Comparison of ENCODE assay signal across 8 cellular contexts in the genomic region with DNA sequence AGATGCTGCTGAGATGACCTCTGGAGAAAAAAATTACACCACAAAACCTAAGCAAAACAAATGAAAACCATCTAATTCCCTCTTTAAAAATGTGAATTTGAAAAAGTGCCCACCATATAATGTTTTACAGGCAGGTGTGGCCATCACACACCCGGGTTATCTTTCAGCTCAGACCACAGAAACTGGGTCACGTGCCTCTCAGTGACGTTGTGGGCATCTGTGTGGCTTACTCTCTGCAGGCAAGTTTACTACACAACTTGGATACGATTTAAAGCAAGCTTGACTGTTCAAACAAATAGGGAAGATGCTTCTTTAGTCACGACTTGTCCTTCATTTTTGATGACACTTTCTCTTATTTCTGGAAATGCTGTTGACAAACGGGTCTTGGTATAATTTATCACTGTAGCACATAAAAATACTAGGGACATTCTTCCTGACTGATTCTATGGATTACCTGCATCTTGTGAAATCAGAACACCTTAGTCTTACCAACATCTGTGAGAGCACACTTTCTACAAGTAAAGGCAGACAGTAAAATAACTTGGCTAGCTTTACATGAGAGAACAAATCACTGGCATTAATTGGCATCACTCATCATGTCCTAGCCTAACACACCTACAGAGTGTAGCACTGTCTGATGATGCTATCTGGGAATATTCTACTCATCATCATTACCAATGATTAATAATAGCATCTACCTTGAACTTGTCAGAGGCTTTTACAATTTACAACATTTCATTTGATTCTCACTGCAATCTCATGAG.
DNase-seq lines count a peak whose midpoint lies in the region; ATAC-seq and TF ChIP-seq lines count a peak whose summit lies in the region.

No MANE protein-coding gene starts in this region.

- peak; percentile 82 for DNase-seq in activated CD4-positive, alpha-beta T cell treated with anti-CD3 and anti-CD28 coated beads, Interleukin-2, amount 10 ng/mL, durations not matched to agents 24 days and 14 days
- DNase-seq in naive thymus-derived CD8-positive, alpha-beta T cell = peak in 8 of 10 donors; percentile 10 to 75 (median 40)
- DNase-seq in brain microvascular endothelial cell = no peak
- DNase-seq in cerebellar nuclear complex (lab: John Stamatoyannopoulos, UW) = no peak
- no peak for DNase-seq in NCI-H1694 (lab: John Stamatoyannopoulos, UW)
- DNase-seq in cerebellar cortex (ENCODE audit: low spot score) = no peak

- intact Hi-C loops in activated CD4-positive, alpha-beta T cell treated with anti-CD3 and anti-CD28 coated beads, Interleukin-2, amount 10 ng/mL, durations not matched to agents 24 days and 14 days (cut with micrococcal nuclease) = no loop called here

- peaks cover 3% of the 10 kb centered on the region for H3K9me3 Mint-ChIP-seq in activated CD4-positive, alpha-beta T cell treated with anti-CD3 and anti-CD28 coated beads, Interleukin-2, amount 10 ng/mL, durations not matched to agents 24 days and 14 days
- H3K9me3 Mint-ChIP-seq in naive thymus-derived CD8-positive, alpha-beta T cell = peaks cover 0 to 4% (median 0%) of the 10 kb centered on the region in 9 donors

- H3K27me3 Mint-ChIP-seq in activated CD4-positive, alpha-beta T cell treated with anti-CD3 and anti-CD28 coated beads, Interleukin-2, amount 10 ng/mL, durations not matched to agents 24 days and 14 days = no peaks in the 10 kb centered on the region
- no peaks in the 10 kb centered on the region for H3K27me3 Mint-ChIP-seq in naive thymus-derived CD8-positive, alpha-beta T cell

- H3K36me3 Mint-ChIP-seq in activated CD4-positive, alpha-beta T cell treated with anti-CD3 and anti-CD28 coated beads, Interleukin-2, amount 10 ng/mL, durations not matched to agents 24 days and 14 days (ENCODE audit: low read depth) = peaks cover 8% of the 10 kb centered on the region
- H3K36me3 Mint-ChIP-seq in naive thymus-derived CD8-positive, alpha-beta T cell = no peaks in the 10 kb centered on the region

- peak; percentile 100 for ATAC-seq in GM19438 (IDR thresholded peaks at IDR 0.05; ENCODE audit: low read depth, unreplicated experiment)
- peak; percentile 100 for ATAC-seq in HG03108 (IDR thresholded peaks at IDR 0.05; ENCODE audit: unreplicated experiment)
- ATAC-seq in naive thymus-derived CD8-positive, alpha-beta T cell = peak; percentile 75 to 77

- in situ Hi-C loops in brain microvascular endothelial cell (cut with HindIII; ENCODE audit: low pct_ligation_motif_present, low sequenced_read_pairs) = no loop called here

- no peak overlapping the region for H3K4me3 Mint-ChIP-seq in activated CD4-positive, alpha-beta T cell treated with anti-CD3 and anti-CD28 coated beads, Interleukin-2, amount 10 ng/mL, durations not matched to agents 24 days and 14 days
- peak overlapping the region in 3 of 10 donors; percentile 1 to 67 (median 8) for H3K4me3 Mint-ChIP-seq in naive thymus-derived CD8-positive, alpha-beta T cell

- H3K27me3 ChIP-seq in brain microvascular endothelial cell (replicated peaks) = no peaks in the 10 kb centered on the region

- H3K27ac ChIP-seq in brain microvascular endothelial cell = no peak overlapping the region

- H3K36me3 ChIP-seq in brain microvascular endothelial cell (replicated peaks) = no peaks in the 10 kb centered on the region

- H3K4me1 Mint-ChIP-seq in activated CD4-positive, alpha-beta T cell treated with anti-CD3 and anti-CD28 coated beads, Interleukin-2, amount 10 ng/mL, durations not matched to agents 24 days and 14 days = peaks cover 22% of the 10 kb centered on the region
- peaks cover 0 to 33% (median 9%) of the 10 kb centered on the region in 4 donors for H3K4me1 Mint-ChIP-seq in naive thymus-derived CD8-positive, alpha-beta T cell

- H3K4me3 ChIP-seq in brain microvascular endothelial cell (ENCODE audit: low read depth, low read length) = no peak overlapping the region

- POLR2A ChIA-PET in naive thymus-derived CD8-positive, alpha-beta T cell (lab: Charles Lee) = no interaction called here

- TF ChIP-seq CTCF in brain microvascular endothelial cell (IDR thresholded peaks at IDR 0.05; ENCODE audit: low read depth, low read length, missing control alignments) = no peak

- no peak overlapping the region for H3K27ac Mint-ChIP-seq in activated CD4-positive, alpha-beta T cell treated with anti-CD3 and anti-CD28 coated beads, Interleukin-2, amount 10 ng/mL, durations not matched to agents 24 days and 14 days
- peak overlapping the region in 6 of 10 donors; percentile 46 to 83 (median 58) for H3K27ac Mint-ChIP-seq in naive thymus-derived CD8-positive, alpha-beta T cell

Comparison
In these comparisons a context has a peak if more than half of its experiments do, and no peak if none do; other contexts are left out.
1. DNase-seq: peak in activated CD4-positive, alpha-beta T cell treated with anti-CD3 and anti-CD28 coated beads, Interleukin-2, amount 10 ng/mL, durations not matched to agents 24 days and 14 days (single experiment) and naive thymus-derived CD8-positive, alpha-beta T cell (8 of 10); none in brain microvascular endothelial cell (single experiment), cerebellar nuclear complex (0 of 2), NCI-H1694 (single experiment) and cerebellar cortex (single experiment).
2. Peak in every context shown above with its lines, with median percentiles within 50 percentile points of each other: ATAC-seq.